18 cellular contexts compared by ENCODE assay signal in the genomic region with DNA sequence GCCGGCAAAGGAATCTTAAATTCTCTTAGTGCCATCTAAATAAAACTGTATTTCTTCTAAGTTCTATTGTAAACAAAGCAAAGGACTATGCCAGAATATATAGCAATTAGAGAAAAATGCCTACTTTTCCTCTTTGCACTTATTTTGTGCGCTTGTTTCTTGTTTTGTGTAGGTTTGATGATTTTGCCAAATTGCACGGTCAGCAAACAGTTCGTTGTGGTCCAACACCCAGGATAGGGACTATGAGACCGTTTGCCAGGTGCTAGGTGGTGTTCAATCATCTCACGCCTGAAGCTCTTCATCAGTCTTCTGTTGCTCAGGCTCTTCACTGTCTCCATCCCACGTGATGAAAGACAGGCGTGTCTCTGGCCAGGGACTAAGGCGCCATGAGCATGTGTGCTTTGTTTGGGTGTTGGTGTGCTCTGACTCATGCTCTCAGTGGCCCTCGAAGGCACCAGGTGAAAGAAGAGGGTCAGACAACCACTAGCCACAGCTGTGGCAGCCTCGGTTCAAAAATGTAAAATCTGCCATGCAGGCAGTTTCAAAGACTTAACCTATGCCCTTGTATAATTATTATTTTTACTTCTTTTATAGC.
"Had no signal": no experiment of that assay in that cellular context is flagged by ENCODE, and none has a peak within 500 bp of the region (broad histone marks: within the 10 kb centered on the region; RNA-seq: fewer than 3 reads in every experiment).

No MANE protein-coding gene starts in this region.

- H3K4me1 ChIP-seq: prostate gland had no signal

- H3K36me3 ChIP-seq: prostate gland, sigmoid colon, stomach, thoracic aorta had no signal

- H3K27me3 ChIP-seq: sigmoid colon, stomach had no signal

- H3K27ac ChIP-seq: prostate gland, sigmoid colon, stomach, thoracic aorta had no signal

- H3K4me3 Mint-ChIP-seq: activated CD8-positive, alpha-beta memory T cell treated with anti-CD3 and anti-CD28 coated beads, Interleukin-2, amount 10 ng/mL, durations not matched to agents 7 days and 5 days; activated naive CD8-positive, alpha-beta T cell treated with anti-CD3 and anti-CD28 coated beads, Interleukin-2, amount 10 ng/mL, durations not matched to agents 7 days and 5 days; natural killer cell had no signal

- H3K27me3 Mint-ChIP-seq: activated CD8-positive, alpha-beta memory T cell treated with anti-CD3 and anti-CD28 coated beads, Interleukin-2, amount 10 ng/mL, durations not matched to agents 7 days and 5 days; activated naive CD8-positive, alpha-beta T cell treated with anti-CD3 and anti-CD28 coated beads, Interleukin-2, amount 10 ng/mL, durations not matched to agents 7 days and 5 days had no signal

- H3K4me3 ChIP-seq: lung, prostate gland, sigmoid colon, stomach, thoracic aorta had no signal

- ATAC-seq: activated CD4-positive, CD25-positive, alpha-beta regulatory T cell treated with anti-CD3 and anti-CD28 coated beads, Interleukin-2, amount 50 U/mL, for 24 hours; activated CD8-positive, alpha-beta memory T cell treated with anti-CD3 and anti-CD28 coated beads, Interleukin-2, amount 10 ng/mL, durations not matched to agents 7 days and 5 days; left colon; natural killer cell had no signal

- H3K9me3 Mint-ChIP-seq: natural killer cell had no signal

- H3K27ac Mint-ChIP-seq: activated CD8-positive, alpha-beta memory T cell treated with anti-CD3 and anti-CD28 coated beads, Interleukin-2, amount 10 ng/mL, durations not matched to agents 7 days and 5 days; activated naive CD8-positive, alpha-beta T cell treated with anti-CD3 and anti-CD28 coated beads, Interleukin-2, amount 10 ng/mL, durations not matched to agents 7 days and 5 days; natural killer cell had no signal

- H3K36me3 Mint-ChIP-seq: activated CD8-positive, alpha-beta memory T cell treated with anti-CD3 and anti-CD28 coated beads, Interleukin-2, amount 10 ng/mL, durations not matched to agents 7 days and 5 days; activated naive CD8-positive, alpha-beta T cell treated with anti-CD3 and anti-CD28 coated beads, Interleukin-2, amount 10 ng/mL, durations not matched to agents 7 days and 5 days; natural killer cell had no signal

- DNase-seq: activated CD4-positive, alpha-beta T cell treated with anti-CD3 and anti-CD28 coated beads, Interleukin-2, amount 50 U/mL, for 4 hours; activated CD8-positive, alpha-beta memory T cell treated with anti-CD3 and anti-CD28 coated beads, Interleukin-2, amount 10 ng/mL, durations not matched to agents 7 days and 5 days; activated gamma-delta T cell treated with Interleukin-2 at 50 U/mL for 16 hours; activated naive CD8-positive, alpha-beta T cell treated with anti-CD3 and anti-CD28 coated beads, Interleukin-2, amount 10 ng/mL, durations not matched to agents 7 days and 5 days; activated T-cell treated with anti-CD3 and anti-CD28 coated beads, Interleukin-2, amount 50 U/mL, for 48 hours; aorta; foreskin melanocyte; left colon; natural killer cell; occipital lobe; sigmoid colon; stimulated activated CD4-positive, alpha-beta T cell treated with anti-CD3 and anti-CD28 coated beads, Interleukin-4, amount 100 ng/mL, for 1 hour; stimulated activated CD8-positive, alpha-beta memory T cell treated with anti-CD3 and anti-CD28 coated beads, Interleukin-4, amount 100 ng/mL, for 48 hours; stomach had no signal

- H3K9me3 ChIP-seq: prostate gland, sigmoid colon, stomach, thoracic aorta had no signal
